1 cellular context compared by ENCODE assay signal in the genomic region with DNA sequence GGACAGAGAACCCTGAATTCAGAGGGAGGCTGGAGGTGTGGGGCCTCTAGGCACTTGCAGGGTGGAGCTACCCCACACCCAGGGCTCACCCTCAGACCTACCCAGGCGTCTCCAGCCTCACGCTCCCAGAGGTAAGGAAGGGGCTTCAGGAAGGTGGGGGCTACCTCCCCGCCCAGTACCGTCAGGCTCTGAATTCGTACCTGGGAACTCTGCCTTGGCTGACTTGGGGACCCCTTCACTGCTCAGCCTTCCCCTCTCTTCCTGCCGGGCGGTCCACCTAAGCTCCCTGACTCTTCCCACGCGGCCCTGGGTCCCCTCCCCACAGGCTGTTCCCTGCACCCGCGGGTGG.
TF ChIP-seq lines count a peak whose summit lies in the region.

No MANE protein-coding gene starts in this region.

TF ChIP-seq in K562, 482 proteins besides CTCF, POLR2A, EP300 and RAD21 (continued from another document):
- no peak for TF ChIP-seq ZNF512 (tag; IDR thresholded peaks at IDR 0.05)
- no peak for TF ChIP-seq NCOR1 (IDR thresholded peaks at IDR 0.05)
- no peak for TF ChIP-seq ZNF324 (CRISPR knock-in tag; IDR thresholded peaks at IDR 0.05)
- TF ChIP-seq ZNF282 (CRISPR knock-in tag; IDR thresholded peaks at IDR 0.05), result no peak
- TF ChIP-seq, protein P1, sequence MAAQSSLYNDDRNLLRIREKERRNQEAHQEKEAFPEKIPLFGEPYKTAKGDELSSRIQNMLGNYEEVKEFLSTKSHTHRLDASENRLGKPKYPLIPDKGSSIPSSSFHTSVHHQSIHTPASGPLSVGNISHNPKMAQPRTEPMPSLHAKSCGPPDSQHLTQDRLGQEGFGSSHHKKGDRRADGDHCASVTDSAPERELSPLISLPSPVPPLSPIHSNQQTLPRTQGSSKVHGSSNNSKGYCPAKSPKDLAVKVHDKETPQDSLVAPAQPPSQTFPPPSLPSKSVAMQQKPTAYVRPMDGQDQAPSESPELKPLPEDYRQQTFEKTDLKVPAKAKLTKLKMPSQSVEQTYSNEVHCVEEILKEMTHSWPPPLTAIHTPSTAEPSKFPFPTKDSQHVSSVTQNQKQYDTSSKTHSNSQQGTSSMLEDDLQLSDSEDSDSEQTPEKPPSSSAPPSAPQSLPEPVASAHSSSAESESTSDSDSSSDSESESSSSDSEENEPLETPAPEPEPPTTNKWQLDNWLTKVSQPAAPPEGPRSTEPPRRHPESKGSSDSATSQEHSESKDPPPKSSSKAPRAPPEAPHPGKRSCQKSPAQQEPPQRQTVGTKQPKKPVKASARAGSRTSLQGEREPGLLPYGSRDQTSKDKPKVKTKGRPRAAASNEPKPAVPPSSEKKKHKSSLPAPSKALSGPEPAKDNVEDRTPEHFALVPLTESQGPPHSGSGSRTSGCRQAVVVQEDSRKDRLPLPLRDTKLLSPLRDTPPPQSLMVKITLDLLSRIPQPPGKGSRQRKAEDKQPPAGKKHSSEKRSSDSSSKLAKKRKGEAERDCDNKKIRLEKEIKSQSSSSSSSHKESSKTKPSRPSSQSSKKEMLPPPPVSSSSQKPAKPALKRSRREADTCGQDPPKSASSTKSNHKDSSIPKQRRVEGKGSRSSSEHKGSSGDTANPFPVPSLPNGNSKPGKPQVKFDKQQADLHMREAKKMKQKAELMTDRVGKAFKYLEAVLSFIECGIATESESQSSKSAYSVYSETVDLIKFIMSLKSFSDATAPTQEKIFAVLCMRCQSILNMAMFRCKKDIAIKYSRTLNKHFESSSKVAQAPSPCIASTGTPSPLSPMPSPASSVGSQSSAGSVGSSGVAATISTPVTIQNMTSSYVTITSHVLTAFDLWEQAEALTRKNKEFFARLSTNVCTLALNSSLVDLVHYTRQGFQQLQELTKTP (IDR thresholded peaks at IDR 0.05; ENCODE audit: low read depth in 1 of 2, partially characterized antibody in 2 of 2), result no peak
- no peak for TF ChIP-seq TFAP4 (CRISPR knock-in tag; IDR thresholded peaks at IDR 0.05; ENCODE audit: borderline replicate concordance)
- TF ChIP-seq NBN (IDR thresholded peaks at IDR 0.05; ENCODE audit: low read depth), result no peak
- TF ChIP-seq, protein P2, sequence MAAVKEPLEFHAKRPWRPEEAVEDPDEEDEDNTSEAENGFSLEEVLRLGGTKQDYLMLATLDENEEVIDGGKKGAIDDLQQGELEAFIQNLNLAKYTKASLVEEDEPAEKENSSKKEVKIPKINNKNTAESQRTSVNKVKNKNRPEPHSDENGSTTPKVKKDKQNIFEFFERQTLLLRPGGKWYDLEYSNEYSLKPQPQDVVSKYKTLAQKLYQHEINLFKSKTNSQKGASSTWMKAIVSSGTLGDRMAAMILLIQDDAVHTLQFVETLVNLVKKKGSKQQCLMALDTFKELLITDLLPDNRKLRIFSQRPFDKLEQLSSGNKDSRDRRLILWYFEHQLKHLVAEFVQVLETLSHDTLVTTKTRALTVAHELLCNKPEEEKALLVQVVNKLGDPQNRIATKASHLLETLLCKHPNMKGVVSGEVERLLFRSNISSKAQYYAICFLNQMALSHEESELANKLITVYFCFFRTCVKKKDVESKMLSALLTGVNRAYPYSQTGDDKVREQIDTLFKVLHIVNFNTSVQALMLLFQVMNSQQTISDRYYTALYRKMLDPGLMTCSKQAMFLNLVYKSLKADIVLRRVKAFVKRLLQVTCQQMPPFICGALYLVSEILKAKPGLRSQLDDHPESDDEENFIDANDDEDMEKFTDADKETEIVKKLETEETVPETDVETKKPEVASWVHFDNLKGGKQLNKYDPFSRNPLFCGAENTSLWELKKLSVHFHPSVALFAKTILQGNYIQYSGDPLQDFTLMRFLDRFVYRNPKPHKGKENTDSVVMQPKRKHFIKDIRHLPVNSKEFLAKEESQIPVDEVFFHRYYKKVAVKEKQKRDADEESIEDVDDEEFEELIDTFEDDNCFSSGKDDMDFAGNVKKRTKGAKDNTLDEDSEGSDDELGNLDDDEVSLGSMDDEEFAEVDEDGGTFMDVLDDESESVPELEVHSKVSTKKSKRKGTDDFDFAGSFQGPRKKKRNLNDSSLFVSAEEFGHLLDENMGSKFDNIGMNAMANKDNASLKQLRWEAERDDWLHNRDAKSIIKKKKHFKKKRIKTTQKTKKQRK (IDR thresholded peaks at IDR 0.05; ENCODE audit: borderline replicate concordance, low read depth, low read length), result no peak
- TF ChIP-seq GTF2F1 (IDR thresholded peaks at IDR 0.05; ENCODE audit: low read depth, low read length), result no peak
- TF ChIP-seq COPS2 (conservative IDR thresholded peaks at IDR 0.05), result no peak
- no peak for TF ChIP-seq HOXB6 (CRISPR knock-in tag; IDR thresholded peaks at IDR 0.05; ENCODE audit: borderline replicate concordance)
- no peak for TF ChIP-seq RFX7 (CRISPR knock-in tag; IDR thresholded peaks at IDR 0.05)
- TF ChIP-seq ZNF699 (CRISPR knock-in tag; IDR thresholded peaks at IDR 0.05; ENCODE audit: insufficient replicate concordance), result no peak
- TF ChIP-seq MIER1 (IDR thresholded peaks at IDR 0.05; ENCODE audit: low read depth), result no peak
